8 cellular contexts compared by ENCODE assay signal in the genomic region with DNA sequence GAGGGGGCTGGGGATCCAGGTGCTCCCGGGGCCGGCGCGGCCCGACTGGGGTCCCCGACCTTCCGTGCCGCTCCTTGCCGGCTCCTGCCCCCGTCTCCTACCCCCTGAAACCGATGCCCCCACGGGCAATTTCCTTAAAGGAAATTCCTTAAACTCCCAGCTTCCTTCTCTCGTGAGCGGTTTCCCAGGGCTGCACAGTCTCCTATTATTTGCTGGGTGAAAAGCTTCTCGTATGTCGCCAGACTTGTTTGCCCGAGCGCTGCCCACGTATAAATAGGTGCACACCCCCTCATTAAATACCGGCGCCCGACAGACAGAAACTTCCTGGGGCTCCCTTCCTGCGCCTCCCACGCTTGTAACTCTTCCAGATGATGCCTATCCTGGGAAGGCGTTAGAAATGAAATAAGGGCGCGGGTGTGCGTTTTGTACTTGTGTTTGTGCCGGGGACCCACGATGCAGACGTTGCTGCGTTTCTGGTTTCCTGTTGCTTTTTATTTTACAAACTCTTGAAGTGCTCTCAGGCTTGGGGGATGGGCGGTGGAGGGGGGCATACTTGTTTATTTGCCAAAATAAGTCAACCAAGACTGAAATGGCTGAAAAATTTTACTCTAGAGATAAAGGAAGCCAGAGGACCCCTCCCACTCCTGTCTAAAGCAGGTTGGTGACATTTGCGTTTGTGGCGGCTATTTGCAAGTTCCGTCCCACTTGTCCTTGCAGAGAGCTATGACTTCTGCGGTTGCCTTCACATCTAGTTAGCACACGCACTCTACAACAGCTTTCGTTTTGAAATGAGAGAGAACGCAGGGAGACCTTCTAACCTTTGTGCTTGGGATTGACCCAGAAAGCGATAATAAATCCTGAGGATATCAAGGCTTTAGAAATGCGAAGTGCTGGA. TPM values are rescaled to one million over a fixed set of nuclear protein-coding genes. Genes with fewer than 3 reads are reported as not detected.
DNase-seq lines count a peak whose midpoint lies in the region; ATAC-seq and TF ChIP-seq lines count a peak whose summit lies in the region.

No MANE protein-coding gene starts in this region.

- peak overlapping the region; percentile 22; the same call in 1 of the 2 replicates for H3K27ac ChIP-seq in DND-41 (ENCODE audit: low read length)
- H3K27ac ChIP-seq in HEK293 (ENCODE audit: extremely low read depth, low read depth, low read length) = no peak overlapping the region; the same call in 1 of the 2 replicates
- H3K27ac ChIP-seq in OCI-LY3 (ENCODE audit: low read length) = no peak overlapping the region
- peak overlapping the region; percentile 27 to 89 (median 82) for H3K27ac ChIP-seq in heart right ventricle

- H3K27me3 ChIP-seq in DND-41 (ENCODE audit: insufficient read depth, low read length, poor library complexity) (no peaks in the 10 kb centered on the region), OCI-LY3 (ENCODE audit: low read depth, low read length) (peaks cover 48% of the 10 kb centered on the region), heart right ventricle (peaks cover 0 to 17% (median 0%) of the 10 kb centered on the region in 7 donors)

- POLR2A ChIA-PET in HEK293 (lab: Yijun Ruan, JAX) = interaction anchor here (0.5 to 1.5 kb wide), 4 partner anchors 10 to 27 kb away, joined by 3 to 4 read pairs (median 4); no protein-coding TSS in a partner anchor

- ATAC-seq in DND-41 (ENCODE audit: insufficient read depth, low read depth) (peak; percentile 60), heart right ventricle (peak; percentile 1 to 50 (median 34)), GM21423 (IDR thresholded peaks at IDR 0.05; ENCODE audit: unreplicated experiment) (no peak)

- intact Hi-C loops in heart right ventricle (cut with DNase I) = no loop called here
- intact Hi-C loops in posterior vena cava (cut with DNase I) = no loop called here

- H3K9me3 ChIP-seq in DND-41 (ENCODE audit: insufficient read depth, low read length, severe bottlenecking) (no peaks in the 10 kb centered on the region), HEK293 (ENCODE audit: control insufficient read depth, insufficient read depth, low read depth, low read length) (no peaks in the 10 kb centered on the region), OCI-LY3 (ENCODE audit: insufficient read depth, low read length) (no peaks in the 10 kb centered on the region), heart right ventricle (peaks cover 0 to 4% (median 0%) of the 10 kb centered on the region in 11 donors)

- H2AFZ ChIP-seq in DND-41 (ENCODE audit: low read depth, low read length) = peak overlapping the region; percentile 74
- H2AFZ ChIP-seq in OCI-LY3 (ENCODE audit: low read depth, low read length) = peak overlapping the region; percentile 53; the same call in 1 of the 2 replicates

- peak overlapping the region; percentile 54 for H3K9ac ChIP-seq in DND-41 (ENCODE audit: low read depth, low read length)
- H3K9ac ChIP-seq in OCI-LY3 (ENCODE audit: low read length) = peak overlapping the region; percentile 58

- DNase-seq in DND-41 (peak; percentile 58), heart right ventricle (peak in 1 of 2 donors; percentile 23), posterior vena cava (ENCODE audit: low spot score) (peak; percentile 4), GDM1 (lab: John Stamatoyannopoulos, UW) (no peak)
- DNase-seq in activated naive CD8-positive, alpha-beta T cell treated with anti-CD3 and anti-CD28 coated beads for 36 hours = peak; percentile 54

- 1% methylated on average over 42 of the region's 42 CpGs for WGBS in heart right ventricle, 2 donors

- peaks cover 7% of the 10 kb centered on the region for H3K36me3 Mint-ChIP-seq in activated naive CD8-positive, alpha-beta T cell treated with anti-CD3 and anti-CD28 coated beads for 36 hours

- H3K4me2 ChIP-seq in DND-41 (ENCODE audit: insufficient read depth, low read length) (peak overlapping the region; percentile 76), OCI-LY3 (ENCODE audit: low read length) (peak overlapping the region; percentile 99)

- TF ChIP-seq CTCF in DND-41 (IDR thresholded peaks at IDR 0.05; ENCODE audit: borderline replicate concordance, extremely low read depth, low read length, poor library complexity, severe bottlenecking) (no peak), HEK293 (tag by site-specific recombination; IDR thresholded peaks at IDR 0.05) (no peak), OCI-LY3 (IDR thresholded peaks at IDR 0.05; ENCODE audit: low read depth, low read length) (no peak), heart right ventricle (IDR thresholded peaks at IDR 0.05) (no peak)

- H3K4me3 ChIP-seq in DND-41 (ENCODE audit: low read depth in 1 of 2, low read length in 2 of 2) (peak overlapping the region; percentile 28 to 61; a peak in 3 of 4 replicates), HEK293 (ENCODE audit: low read depth, low read length) (peak overlapping the region; percentile 69), OCI-LY3 (ENCODE audit: low read length) (peak overlapping the region; percentile 86), heart right ventricle (peak overlapping the region; percentile 49 to 83 (median 72))

- H3K9me3 Mint-ChIP-seq in activated naive CD8-positive, alpha-beta T cell treated with anti-CD3 and anti-CD28 coated beads for 36 hours = no peaks in the 10 kb centered on the region

- H3K4me1 ChIP-seq in DND-41 (ENCODE audit: insufficient read depth, low read length) (peaks cover 23% of the 10 kb centered on the region), HEK293 (ENCODE audit: control insufficient read depth, insufficient read depth, low read length) (peaks cover 9% of the 10 kb centered on the region), OCI-LY3 (ENCODE audit: low read length) (peaks cover 12% of the 10 kb centered on the region; the same call in 1 of the 2 replicates), heart right ventricle (peaks cover 0 to 46% (median 27%) of the 10 kb centered on the region in 9 donors)

- peaks cover 45% of the 10 kb centered on the region for H3K4me1 Mint-ChIP-seq in activated naive CD8-positive, alpha-beta T cell treated with anti-CD3 and anti-CD28 coated beads for 36 hours

- no peaks in the 10 kb centered on the region for H3K36me3 ChIP-seq in DND-41 (ENCODE audit: insufficient read depth, low read length)
- peaks cover 0 to 7% of the 10 kb centered on the region in 2 experiments; a peak in 1 of 3 replicates for H3K36me3 ChIP-seq in HEK293 (ENCODE audit: control insufficient read depth in 2 of 2, insufficient read depth in 1 of 2, low read length in 2 of 2)
- H3K36me3 ChIP-seq in OCI-LY3 (replicated peaks; ENCODE audit: low read depth, low read length) = no peaks in the 10 kb centered on the region
- no peaks in the 10 kb centered on the region for H3K36me3 ChIP-seq in heart right ventricle

- H3K27me3 Mint-ChIP-seq in activated naive CD8-positive, alpha-beta T cell treated with anti-CD3 and anti-CD28 coated beads for 36 hours = peaks cover 7% of the 10 kb centered on the region

- H4K20me1 ChIP-seq in DND-41 (ENCODE audit: insufficient read depth, low read length) (peaks cover 10% of the 10 kb centered on the region), OCI-LY3 (ENCODE audit: insufficient read depth, low read length) (no peaks in the 10 kb centered on the region)

- H3K79me2 ChIP-seq in DND-41 (ENCODE audit: insufficient read depth, low read length) (peaks cover 6% of the 10 kb centered on the region; the same call in 1 of the 2 replicates), OCI-LY3 (ENCODE audit: low read length) (no peaks in the 10 kb centered on the region)

- CTCF ChIA-PET in HEK293 (lab: Yijun Ruan, JAX) = interaction anchor here (0.6 to 1.6 kb wide), 4 partner anchors 25 to 401 kb away, joined by 3 to 5 read pairs (median 4); no protein-coding TSS in a partner anchor

- H3K27ac Mint-ChIP-seq in activated naive CD8-positive, alpha-beta T cell treated with anti-CD3 and anti-CD28 coated beads for 36 hours = peak overlapping the region; percentile 90

- peak overlapping the region; percentile 93 for H3K4me3 Mint-ChIP-seq in activated naive CD8-positive, alpha-beta T cell treated with anti-CD3 and anti-CD28 coated beads for 36 hours

TF ChIP-seq in HEK293, 187 proteins besides CTCF, POLR2A, EP300 and RAD21 (continues in another document):
- TF ChIP-seq ZNF274 (IDR thresholded peaks at IDR 0.05; ENCODE audit: low read length) = no peak
- no peak for TF ChIP-seq ZNF274 (tag by site-specific recombination; IDR thresholded peaks at IDR 0.05; ENCODE audit: borderline replicate concordance)
- TF ChIP-seq ZNF473 (tag by site-specific recombination; IDR thresholded peaks at IDR 0.05) = no peak
- peak; percentile 63 for TF ChIP-seq KLF1 (tag by site-specific recombination; IDR thresholded peaks at IDR 0.05)
- TF ChIP-seq ZNF335 (tag by site-specific recombination; conservative IDR thresholded peaks at IDR 0.05) = peak; percentile 86
- TF ChIP-seq, protein P1, sequence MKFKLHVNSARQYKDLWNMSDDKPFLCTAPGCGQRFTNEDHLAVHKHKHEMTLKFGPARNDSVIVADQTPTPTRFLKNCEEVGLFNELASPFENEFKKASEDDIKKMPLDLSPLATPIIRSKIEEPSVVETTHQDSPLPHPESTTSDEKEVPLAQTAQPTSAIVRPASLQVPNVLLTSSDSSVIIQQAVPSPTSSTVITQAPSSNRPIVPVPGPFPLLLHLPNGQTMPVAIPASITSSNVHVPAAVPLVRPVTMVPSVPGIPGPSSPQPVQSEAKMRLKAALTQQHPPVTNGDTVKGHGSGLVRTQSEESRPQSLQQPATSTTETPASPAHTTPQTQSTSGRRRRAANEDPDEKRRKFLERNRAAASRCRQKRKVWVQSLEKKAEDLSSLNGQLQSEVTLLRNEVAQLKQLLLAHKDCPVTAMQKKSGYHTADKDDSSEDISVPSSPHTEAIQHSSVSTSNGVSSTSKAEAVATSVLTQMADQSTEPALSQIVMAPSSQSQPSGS (tag by site-specific recombination; IDR thresholded peaks at IDR 0.05; ENCODE audit: low read depth) = no peak
- TF ChIP-seq ZBTB8A (tag by site-specific recombination; IDR thresholded peaks at IDR 0.05) = peak; percentile 89
- TF ChIP-seq ZNF324 (tag by site-specific recombination; IDR thresholded peaks at IDR 0.05) = no peak
- TF ChIP-seq SP7 (tag by site-specific recombination; IDR thresholded peaks at IDR 0.05) = peak; percentile 80
- no peak for TF ChIP-seq ZNF677 (tag by site-specific recombination; IDR thresholded peaks at IDR 0.05)
- TF ChIP-seq EGR2 (tag by site-specific recombination; IDR thresholded peaks at IDR 0.05; ENCODE audit: low read depth) = peak; percentile 94
- no peak for TF ChIP-seq ZNF350 (tag by site-specific recombination; IDR thresholded peaks at IDR 0.05)
- TF ChIP-seq MYNN (tag by site-specific recombination; IDR thresholded peaks at IDR 0.05; ENCODE audit: borderline replicate concordance) = no peak

RNA-seq across cellular contexts. Expression of gene HIP1R, which starts 1.0 kb away (rescaled TPM):
- total RNA-seq in activated naive CD8-positive, alpha-beta T cell treated with anti-CD3 and anti-CD28 coated beads for 36 hours = 10 to 100 TPM; 24.2 to 24.8 TPM
- total RNA-seq in heart right ventricle (10 to 100 TPM; 13.7 to 26.4 (median 17.5) TPM), posterior vena cava (10 to 100 TPM; 12.8 to 19.3 TPM)
- polyA plus RNA-seq in heart right ventricle = 10 to 100 TPM; 25.9 to 37.7 TPM

RNA-seq across cellular contexts. Expression of gene VPS37B, which starts 59.6 kb away (rescaled TPM):
- 10 to 100 TPM; 27.0 to 28.2 TPM for total RNA-seq in activated naive CD8-positive, alpha-beta T cell treated with anti-CD3 and anti-CD28 coated beads for 36 hours
- total RNA-seq in heart right ventricle = 10 to 100 TPM; 17.6 to 33.2 (median 19.8) TPM
- 10 to 100 TPM; 16.4 to 26.7 TPM for polyA plus RNA-seq in heart right ventricle
- total RNA-seq in posterior vena cava = 10 to 100 TPM; 18.3 to 22.3 TPM

Comparison
In these comparisons a context has a peak if more than half of its experiments do, and no peak if none do; other contexts are left out.
1. H3K27ac ChIP-seq: peak in DND-41 (single experiment) and heart right ventricle (10 of 10); none in HEK293 (single experiment) and OCI-LY3 (single experiment).
2. Peak in every context shown above with its lines, with median percentiles within 50 percentile points of each other: H3K4me3 ChIP-seq.